8 cellular contexts compared by ENCODE assay signal in the genomic region with DNA sequence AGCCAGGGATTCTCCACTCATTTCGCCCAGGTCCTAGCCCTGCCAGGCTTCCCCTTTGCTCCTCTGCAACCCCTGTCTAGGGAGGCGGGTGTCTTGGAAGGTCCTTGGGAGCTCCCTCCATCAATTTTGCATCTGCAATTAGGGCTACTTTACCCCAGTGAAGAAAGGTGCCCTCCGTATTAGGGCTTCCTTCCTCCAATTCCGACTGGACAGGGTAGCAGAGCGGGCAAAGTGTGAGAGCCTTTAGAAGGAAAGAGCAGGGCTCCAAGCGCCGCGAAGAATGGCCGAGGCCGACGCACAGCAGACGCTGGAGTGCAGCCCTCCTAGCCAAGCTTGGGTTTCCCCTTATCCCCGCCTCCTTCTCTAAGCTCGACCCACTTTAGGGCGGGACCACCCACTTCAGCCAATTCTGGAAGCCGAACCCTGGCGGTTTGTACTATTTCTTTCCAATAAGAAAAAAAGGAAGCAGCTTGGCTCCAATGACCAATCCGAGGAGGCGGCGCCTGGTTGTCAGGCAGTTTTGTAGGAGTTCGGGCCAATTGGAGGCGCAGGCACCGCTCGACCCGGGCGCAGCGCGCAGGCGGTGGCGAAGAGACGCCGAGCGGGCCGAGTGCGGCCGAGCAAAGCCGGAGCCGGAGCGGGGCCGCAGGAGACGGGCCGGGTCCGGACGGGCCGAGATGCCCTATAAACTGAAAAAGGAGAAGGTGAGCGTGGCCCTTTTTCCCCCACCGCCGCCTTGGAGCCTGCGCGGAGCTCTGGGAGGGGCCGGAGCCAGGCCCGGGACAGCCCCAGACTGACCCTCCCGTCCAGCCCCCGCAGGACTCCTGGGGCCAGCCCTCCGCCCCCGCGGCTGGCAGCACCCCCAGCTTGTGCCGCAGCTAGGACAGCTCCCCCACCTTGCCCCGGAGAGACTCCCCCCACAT. TPM values are rescaled to one million over a fixed set of nuclear protein-coding genes. Genes with fewer than 3 reads are reported as not detected.
DNase-seq lines count a peak whose midpoint lies in the region; ATAC-seq and TF ChIP-seq lines count a peak whose summit lies in the region.

Gene PPP2R5D (plus strand): TSS at position 570 of the 923 bp plus-strand sequence. CDS start 108 bp downstream, at position 678.

- peak within 1 kb of the TSS; percentile 83 for H3K27ac ChIP-seq in suprapubic skin

- peak in 1 of 2 donors; percentile 70 for TF ChIP-seq POLR2A in suprapubic skin (IDR thresholded peaks at IDR 0.05)

- no peaks in the 10 kb centered on the region for H3K9me3 ChIP-seq in suprapubic skin

- no peaks in the 10 kb centered on the region for H3K27me3 ChIP-seq in GM06990 (replicated peaks; ENCODE audit: control insufficient read depth, insufficient read depth, low read length)
- no peaks in the 10 kb centered on the region for H3K27me3 ChIP-seq in suprapubic skin

- peaks cover under 1% of the 10 kb centered on the region for H3K36me3 Mint-ChIP-seq in activated naive CD4-positive, alpha-beta T cell treated with anti-CD3 and anti-CD28 coated beads, Interleukin-2, amount 50 U/mL, for 24 hours

- H3K27me3 Mint-ChIP-seq in activated naive CD4-positive, alpha-beta T cell treated with anti-CD3 and anti-CD28 coated beads, Interleukin-2, amount 50 U/mL, for 24 hours = no peaks in the 10 kb centered on the region

- WGBS in suprapubic skin = under 1% methylated on average over 52 of the region's 59 CpGs

- H3K36me3 ChIP-seq in GM06990 (ENCODE audit: control insufficient read depth, insufficient read depth, low read length) = no peaks in the 10 kb centered on the region; the same call in none of the 2 replicates
- peaks cover 4% of the 10 kb centered on the region for H3K36me3 ChIP-seq in suprapubic skin

- peak; percentile 91 for ATAC-seq in HG02588 (IDR thresholded peaks at IDR 0.05; ENCODE audit: unreplicated experiment)
- peak; percentile 96 for ATAC-seq in SK-N-SH treated with all-trans-retinoic acid at 6 μM for 48 hours

- H3K4me1 Mint-ChIP-seq in activated naive CD4-positive, alpha-beta T cell treated with anti-CD3 and anti-CD28 coated beads, Interleukin-2, amount 50 U/mL, for 24 hours = peaks cover 69% of the 10 kb centered on the region

- TF ChIP-seq CTCF in GM06990 (IDR thresholded peaks at IDR 0.05; ENCODE audit: insufficient read depth, low read length, poor library complexity, severe bottlenecking) (no peak), suprapubic skin (IDR thresholded peaks at IDR 0.05) (no peak)

- peaks cover 59% of the 10 kb centered on the region for H3K4me1 ChIP-seq in suprapubic skin

- peak within 1 kb of the TSS; percentile 87 for H3K4me3 Mint-ChIP-seq in activated naive CD4-positive, alpha-beta T cell treated with anti-CD3 and anti-CD28 coated beads, Interleukin-2, amount 50 U/mL, for 24 hours

- H3K9me3 Mint-ChIP-seq in activated naive CD4-positive, alpha-beta T cell treated with anti-CD3 and anti-CD28 coated beads, Interleukin-2, amount 50 U/mL, for 24 hours = no peaks in the 10 kb centered on the region

- peak within 1 kb of the TSS; percentile 92 for H3K27ac Mint-ChIP-seq in activated naive CD4-positive, alpha-beta T cell treated with anti-CD3 and anti-CD28 coated beads, Interleukin-2, amount 50 U/mL, for 24 hours

- peak; percentile 92 for DNase-seq in GM06990 (ENCODE audit: extremely low read depth, insufficient read length)
- DNase-seq in NCI-H1092 (lab: John Stamatoyannopoulos, UW) = peak; percentile 99
- DNase-seq in globus pallidus (ENCODE audit: low spot score) = peak; percentile 99
- peak; percentile 56 to 99 (median 96) for DNase-seq in nucleus accumbens (lab: John Stamatoyannopoulos, UW)
- DNase-seq in suprapubic skin (ENCODE audit: low spot score in 2 of 2) = peak; percentile 99

- TF ChIP-seq EP300 in suprapubic skin (IDR thresholded peaks at IDR 0.05) = no peak

- H3K4me3 ChIP-seq in GM06990 (replicated peaks; ENCODE audit: low read depth, low read length) = peak within 1 kb of the TSS; percentile 83
- H3K4me3 ChIP-seq in suprapubic skin = peak within 1 kb of the TSS; percentile 75

TF ChIP-seq in SK-N-SH treated with all-trans-retinoic acid at 6 μM for 48 hours, 23 proteins besides CTCF, POLR2A, EP300 and RAD21:
- TF ChIP-seq ZFP30 (CRISPR knock-in tag; IDR thresholded peaks at IDR 0.05) (no peak), ZNF565 (CRISPR knock-in tag; conservative IDR thresholded peaks at IDR 0.05; ENCODE audit: low read depth) (no peak), GLIS3 (CRISPR knock-in tag; IDR thresholded peaks at IDR 0.05) (no peak)
- TF ChIP-seq, protein P1, sequence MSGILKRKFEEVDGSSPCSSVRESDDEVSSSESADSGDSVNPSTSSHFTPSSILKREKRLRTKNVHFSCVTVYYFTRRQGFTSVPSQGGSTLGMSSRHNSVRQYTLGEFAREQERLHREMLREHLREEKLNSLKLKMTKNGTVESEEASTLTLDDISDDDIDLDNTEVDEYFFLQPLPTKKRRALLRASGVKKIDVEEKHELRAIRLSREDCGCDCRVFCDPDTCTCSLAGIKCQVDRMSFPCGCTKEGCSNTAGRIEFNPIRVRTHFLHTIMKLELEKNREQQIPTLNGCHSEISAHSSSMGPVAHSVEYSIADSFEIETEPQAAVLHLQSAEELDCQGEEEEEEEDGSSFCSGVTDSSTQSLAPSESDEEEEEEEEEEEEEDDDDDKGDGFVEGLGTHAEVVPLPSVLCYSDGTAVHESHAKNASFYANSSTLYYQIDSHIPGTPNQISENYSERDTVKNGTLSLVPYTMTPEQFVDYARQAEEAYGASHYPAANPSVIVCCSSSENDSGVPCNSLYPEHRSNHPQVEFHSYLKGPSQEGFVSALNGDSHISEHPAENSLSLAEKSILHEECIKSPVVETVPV (CRISPR knock-in tag; IDR thresholded peaks at IDR 0.05) = no peak

RNA-seq across cellular contexts. Expression of gene PPP2R5D, which starts in this region (rescaled TPM):
- total RNA-seq in suprapubic skin = 10 to 100 TPM; 35.1 to 51.9 (median 41.6) TPM

Comparison
In these comparisons a context has a peak if more than half of its experiments do, and no peak if none do; other contexts are left out.
1. Peak in every context shown above with its lines: DNase-seq, ATAC-seq, H3K4me3 ChIP-seq and H3K27ac ChIP-seq.